Comparison of ENCODE assay signal across 10 cellular contexts in genomic region chr1:196558424-196558823, GRCh38. TPM values are rescaled to one million over a fixed set of nuclear protein-coding genes. Genes with fewer than 3 reads are reported as not detected.
A peak's percentile ranks its signal among the peaks of the same experiment; 100 is the strongest.
DNase-seq lines count a peak whose midpoint lies in the region; ATAC-seq, FAIRE-seq and TF ChIP-seq lines count a peak whose summit lies in the region.
"Had no signal": no experiment of that assay in that cellular context is flagged by ENCODE, and none has a peak within 500 bp of the region (broad histone marks: within the 10 kb centered on the region; RNA-seq: fewer than 3 reads in every experiment).

No MANE protein-coding gene starts in this region.

- BruUV-seq in Calu3 (replicated peaks; lab: Mats Ljungman, UMichigan) (no TSS peak), GM12878 (replicated peaks; lab: Mats Ljungman, UMichigan) (no TSS peak)

- H3K4me3 ChIP-seq in GM12878 (no peak overlapping the region), right lobe of liver (peak overlapping the region in 2 of 3 donors; percentile 17 to 29)
- H3K4me3 ChIP-seq in naive thymus-derived CD4-positive, alpha-beta T cell (ENCODE audit: low read length), result no peak overlapping the region

- TF ChIP-seq EP300 in GM12878 (IDR thresholded peaks at IDR 0.05; ENCODE audit: borderline replicate concordance in 1 of 2, control insufficient read depth in 1 of 2, low read depth in 2 of 2, low read length in 2 of 2), result no peak

- CTCF ChIA-PET in Calu3 (lab: Charles Lee) (interaction anchor here (0.5 to 1.0 kb wide), 4 partner anchors 26 to 719 kb away, joined by 3 to 4 read pairs (median 3); no protein-coding TSS in a partner anchor), GM12878 (lab: Yijun Ruan, JAX) (no interaction called here)
- CTCF ChIA-PET in naive thymus-derived CD4-positive, alpha-beta T cell (lab: Charles Lee), result no interaction called here
- CTCF ChIA-PET in activated CD4-positive, alpha-beta T cell treated with anti-CD3 and anti-CD28 coated beads, Interleukin-2, amount 10 ng/mL, durations not matched to agents 7 days and 5 days (lab: Charles Lee), result no interaction called here

- TF ChIP-seq RAD21 in GM12878 (IDR thresholded peaks at IDR 0.05; ENCODE audit: insufficient read depth, low read depth, low read length), result no peak

- H3K9me3 ChIP-seq in GM12878 (replicated peaks; ENCODE audit: control insufficient read depth, insufficient read depth, low read length), result no peaks in the 10 kb centered on the region
- H3K9me3 ChIP-seq in right lobe of liver, result peaks cover 0 to under 1% (median 0%) of the 10 kb centered on the region in 4 donors
- no peaks in the 10 kb centered on the region for H3K9me3 ChIP-seq in naive thymus-derived CD4-positive, alpha-beta T cell (ENCODE audit: control insufficient read depth in 2 of 3, low read length in 3 of 3)
- H3K9me3 ChIP-seq: neutrophil had no signal

- POLR2A ChIA-PET in GM12878 (lab: Charles Lee), result no interaction called here
- POLR2A ChIA-PET in naive thymus-derived CD4-positive, alpha-beta T cell (lab: Charles Lee), result no interaction called here
- POLR2A ChIA-PET in activated CD4-positive, alpha-beta T cell treated with anti-CD3 and anti-CD28 coated beads, Interleukin-2, amount 10 ng/mL, durations not matched to agents 7 days and 5 days (lab: Charles Lee), result no interaction called here

- DNase-seq in Calu3 (peak; percentile 7), GM12878 (ENCODE audit: low read depth, low spot score) (no peak), right lobe of liver (no peak), NCI-H524 treated with DMSO at 0.1 percent for 48 hours (lab: John Stamatoyannopoulos, UW) (no peak)
- no peak for DNase-seq in naive thymus-derived CD4-positive, alpha-beta T cell
- DNase-seq in activated CD4-positive, alpha-beta T cell treated with anti-CD3 and anti-CD28 coated beads, Interleukin-2, amount 10 ng/mL, durations not matched to agents 7 days and 5 days, result no peak
- DNase-seq: activated CD8-positive, alpha-beta T cell treated with anti-CD3 and anti-CD28 coated beads for 36 hours had no signal

- TF ChIP-seq POLR2A in GM12878 (IDR thresholded peaks at IDR 0.05; ENCODE audit: low read depth, low read length) (no peak), right lobe of liver (IDR thresholded peaks at IDR 0.05) (no peak)

- TF ChIP-seq CTCF in Calu3 (IDR thresholded peaks at IDR 0.05; ENCODE audit: unreplicated experiment), result no peak
- no peak for TF ChIP-seq CTCF in GM12878 (IDR thresholded peaks at IDR 0.05 in 2 of 3, conservative IDR thresholded peaks at IDR 0.05 in 1 of 3; ENCODE audit: control insufficient read depth in 2 of 3, extremely low read depth in 1 of 3, insufficient read depth in 1 of 3, low read depth in 3 of 3, low read length in 3 of 3)
- no peak for TF ChIP-seq CTCF in right lobe of liver (IDR thresholded peaks at IDR 0.05)

- in situ Hi-C loops in GM12878 (cut with MboI), result no loop called here

- ATAC-seq in HG03280 (IDR thresholded peaks at IDR 0.05; ENCODE audit: unreplicated experiment) (peak; percentile 73), GM12878 (no peak), right lobe of liver (peak; percentile 77 to 90 (median 88)), HG02884 (IDR thresholded peaks at IDR 0.05; ENCODE audit: unreplicated experiment) (no peak)
- ATAC-seq in naive thymus-derived CD4-positive, alpha-beta T cell, result no peak
- ATAC-seq: activated CD8-positive, alpha-beta T cell treated with anti-CD3 and anti-CD28 coated beads for 36 hours had no signal

- H3K27ac ChIP-seq in GM12878 (ENCODE audit: control insufficient read depth, insufficient read depth) (no peak overlapping the region), right lobe of liver (peak overlapping the region; percentile 1 to 68 (median 41))
- H3K27ac ChIP-seq in naive thymus-derived CD4-positive, alpha-beta T cell (ENCODE audit: low read depth, low read length), result no peak overlapping the region
- H3K27ac ChIP-seq: neutrophil had no signal

- 0% methylated on average over 2 of the region's 2 CpGs for WGBS in GM12878 (ENCODE audit: insufficient coverage, insufficient replicate concordance, low lambda C conversion rate, missing lambda C conversion rate)
- WGBS in right lobe of liver (ENCODE audit: insufficient coverage, low coverage, low lambda C conversion rate, missing lambda C conversion rate), result 11% methylated on average over 2 of the region's 2 CpGs

- H3K9ac ChIP-seq in GM12878 (ENCODE audit: control insufficient read depth, insufficient read depth, low read length), result no peak overlapping the region

- intact Hi-C loops in Calu3 (cut with micrococcal nuclease; ENCODE audit: unreplicated experiment) (no loop called here), GM12878 (cut with micrococcal nuclease; ENCODE audit: unreplicated experiment) (no loop called here), right lobe of liver (cut with DNase I) (no loop called here)
- intact Hi-C loops in naive thymus-derived CD4-positive, alpha-beta T cell (cut with micrococcal nuclease), result no loop called here

- no peak overlapping the region for H3K27ac Mint-ChIP-seq in Calu3 (ENCODE audit: unreplicated experiment)
- H3K27ac Mint-ChIP-seq in naive thymus-derived CD4-positive, alpha-beta T cell, result no peak overlapping the region
- H3K27ac Mint-ChIP-seq in activated CD4-positive, alpha-beta T cell treated with anti-CD3 and anti-CD28 coated beads, Interleukin-2, amount 10 ng/mL, durations not matched to agents 7 days and 5 days, result no peak overlapping the region
- H3K27ac Mint-ChIP-seq: activated CD8-positive, alpha-beta T cell treated with anti-CD3 and anti-CD28 coated beads for 36 hours had no signal

- H3K4me1 ChIP-seq in GM12878 (ENCODE audit: control insufficient read depth, insufficient read depth, low read length) (no peaks in the 10 kb centered on the region), right lobe of liver (peaks cover 0 to 14% (median 0%) of the 10 kb centered on the region in 4 donors)
- H3K4me1 ChIP-seq in naive thymus-derived CD4-positive, alpha-beta T cell (ENCODE audit: control insufficient read depth in 2 of 2, insufficient read depth in 2 of 2, low read length in 2 of 2), result no peaks in the 10 kb centered on the region

- peak overlapping the region; percentile 23; the same call in 1 of the 2 replicates for H2AFZ ChIP-seq in GM12878 (ENCODE audit: control insufficient read depth, low read depth, low read length)

- RAD21 ChIA-PET in GM12878 (lab: Charles Lee; ENCODE audit: unreplicated experiment), result no interaction called here

- no peaks in the 10 kb centered on the region for H3K27me3 Mint-ChIP-seq in Calu3 (ENCODE audit: unreplicated experiment)
- no peaks in the 10 kb centered on the region for H3K27me3 Mint-ChIP-seq in naive thymus-derived CD4-positive, alpha-beta T cell
- H3K27me3 Mint-ChIP-seq in activated CD4-positive, alpha-beta T cell treated with anti-CD3 and anti-CD28 coated beads, Interleukin-2, amount 10 ng/mL, durations not matched to agents 7 days and 5 days, result no peaks in the 10 kb centered on the region
- H3K27me3 Mint-ChIP-seq: activated CD8-positive, alpha-beta T cell treated with anti-CD3 and anti-CD28 coated beads for 36 hours had no signal

- H3K4me2 ChIP-seq in GM12878 (ENCODE audit: control insufficient read depth, insufficient read depth), result no peak overlapping the region

- no peaks in the 10 kb centered on the region for H3K4me1 Mint-ChIP-seq in Calu3 (ENCODE audit: low read depth, unreplicated experiment)
- H3K4me1 Mint-ChIP-seq in naive thymus-derived CD4-positive, alpha-beta T cell, result no peaks in the 10 kb centered on the region
- no peaks in the 10 kb centered on the region for H3K4me1 Mint-ChIP-seq in activated CD4-positive, alpha-beta T cell treated with anti-CD3 and anti-CD28 coated beads, Interleukin-2, amount 10 ng/mL, durations not matched to agents 7 days and 5 days

- no peaks in the 10 kb centered on the region for H3K36me3 ChIP-seq in GM12878 (ENCODE audit: control insufficient read depth in 2 of 2, insufficient read depth in 2 of 2, low read length in 1 of 2)
- no peaks in the 10 kb centered on the region for H3K36me3 ChIP-seq in right lobe of liver
- no peaks in the 10 kb centered on the region for H3K36me3 ChIP-seq in naive thymus-derived CD4-positive, alpha-beta T cell (ENCODE audit: control insufficient read depth in 2 of 3, insufficient read depth in 3 of 3, low read length in 3 of 3)
- H3K36me3 ChIP-seq: neutrophil had no signal

- H4K20me1 ChIP-seq in GM12878 (ENCODE audit: control insufficient read depth, insufficient read depth), result no peaks in the 10 kb centered on the region

- no peak for FAIRE-seq in GM12878 (lab: Jason Lieb, UNC)

- no peaks in the 10 kb centered on the region for H3K36me3 Mint-ChIP-seq in Calu3 (ENCODE audit: insufficient read depth, unreplicated experiment)
- no peaks in the 10 kb centered on the region for H3K36me3 Mint-ChIP-seq in naive thymus-derived CD4-positive, alpha-beta T cell
- no peaks in the 10 kb centered on the region for H3K36me3 Mint-ChIP-seq in activated CD4-positive, alpha-beta T cell treated with anti-CD3 and anti-CD28 coated beads, Interleukin-2, amount 10 ng/mL, durations not matched to agents 7 days and 5 days (ENCODE audit: low read depth)

- H3K27me3 ChIP-seq in GM12878 (replicated peaks in 1 of 2; ENCODE audit: control insufficient read depth in 2 of 2, insufficient read depth in 2 of 2, low read length in 1 of 2), result no peaks in the 10 kb centered on the region
- H3K27me3 ChIP-seq in right lobe of liver, result no peaks in the 10 kb centered on the region
- H3K27me3 ChIP-seq in naive thymus-derived CD4-positive, alpha-beta T cell (ENCODE audit: control insufficient read depth in 2 of 2, insufficient read depth in 2 of 2, low read length in 2 of 2), result no peaks in the 10 kb centered on the region
- H3K27me3 ChIP-seq: neutrophil had no signal

- H3K4me3 Mint-ChIP-seq in Calu3 (ENCODE audit: low read depth, unreplicated experiment), result peak overlapping the region; percentile 64
- no peak overlapping the region for H3K4me3 Mint-ChIP-seq in naive thymus-derived CD4-positive, alpha-beta T cell
- H3K4me3 Mint-ChIP-seq in activated CD4-positive, alpha-beta T cell treated with anti-CD3 and anti-CD28 coated beads, Interleukin-2, amount 10 ng/mL, durations not matched to agents 7 days and 5 days, result no peak overlapping the region
- H3K4me3 Mint-ChIP-seq: activated CD8-positive, alpha-beta T cell treated with anti-CD3 and anti-CD28 coated beads for 36 hours had no signal

- H3K9me3 Mint-ChIP-seq in Calu3 (ENCODE audit: low read depth, unreplicated experiment), result peaks cover 6% of the 10 kb centered on the region
- peaks cover 0 to 22% (median 6%) of the 10 kb centered on the region in 11 donors for H3K9me3 Mint-ChIP-seq in naive thymus-derived CD4-positive, alpha-beta T cell
- peaks cover 2% of the 10 kb centered on the region for H3K9me3 Mint-ChIP-seq in activated CD4-positive, alpha-beta T cell treated with anti-CD3 and anti-CD28 coated beads, Interleukin-2, amount 10 ng/mL, durations not matched to agents 7 days and 5 days

- SMC1A ChIA-PET in GM12878 (lab: Charles Lee; ENCODE audit: uncharacterized antibody, unreplicated experiment), result no interaction called here

- no peaks in the 10 kb centered on the region for H3K79me2 ChIP-seq in GM12878 (ENCODE audit: control insufficient read depth, insufficient read depth, low read length)

RNA-seq across cellular contexts. Expression of gene KCNT2, which starts 49.8 kb away (rescaled TPM):
- total RNA-seq in Calu3 (2022) (2.4 and 3.3 TPM in 2 replicates), GM12878 (2014; rRNA removed) (not detected in 2 replicates), GM12878 (2014; rRNA removed; fragmentation: Illumina TruSeq; extraction: Trizol) (not detected in 2 replicates), GM12878 (2021) (not detected in 2 replicates), right lobe of liver (1 to 10 TPM; 5.3 to 8.4 (median 7.5) TPM)
- total RNA-seq in GM12878 (2013; cell fraction: nucleolus; rRNA removed), result not detected in 2 replicates
- polyA plus RNA-seq in GM12878 (2011; ENCODE audit: low read depth), result not detected
- polyA plus RNA-seq in GM12878 (2011; rRNA removed) (not detected in 2 replicates), GM12878 (2014; fragmentation: Illumina TruSeq; extraction: Trizol) (not detected in 2 replicates), GM12878 (2014; fragmentation: Nextera tagmentation; extraction: Ambion mirVana) (not detected), GM12878 (2014; rRNA removed) (not detected in 2 replicates), GM12878 (2016; fragmentation: Nextera tagmentation; extraction: Ambion mirVana) (not detected)
- not detected in 2 replicates for polyA plus RNA-seq in GM12878 (2011; cell fraction: cytosol; rRNA removed)
- not detected in 2 replicates for polyA plus RNA-seq in GM12878 (2011; cell fraction: nucleus; rRNA removed)
- polyA plus RNA-seq in GM12878 (2012), result not detected in 2 replicates
- polyA minus RNA-seq in GM12878 (2011; rRNA and poly(A)+ RNA removed), result not detected in 2 replicates
- polyA minus RNA-seq in GM12878 (2011; cell fraction: cytosol; rRNA and poly(A)+ RNA removed), result not detected in 2 replicates
- polyA minus RNA-seq in GM12878 (2011; cell fraction: nucleus; rRNA and poly(A)+ RNA removed), result not detected in 2 replicates
- not detected for total RNA-seq in naive thymus-derived CD4-positive, alpha-beta T cell
- polyA plus RNA-seq in naive thymus-derived CD4-positive, alpha-beta T cell, result not detected
- total RNA-seq in activated CD4-positive, alpha-beta T cell treated with anti-CD3 and anti-CD28 coated beads, Interleukin-2, amount 10 ng/mL, durations not matched to agents 7 days and 5 days, result not detected
- total RNA-seq: activated CD8-positive, alpha-beta T cell treated with anti-CD3 and anti-CD28 coated beads for 36 hours had no signal

Comparison
In these comparisons a context has a peak if more than half of its experiments do, and no peak if none do; other contexts are left out.
1. ATAC-seq: peak in HG03280 (single experiment) and right lobe of liver (4 of 4); none in GM12878 (single experiment), naive thymus-derived CD4-positive, alpha-beta T cell (single experiment) and HG02884 (single experiment).
2. H3K27ac ChIP-seq: peak in right lobe of liver (3 of 3); none in GM12878 (single experiment) and naive thymus-derived CD4-positive, alpha-beta T cell (single experiment).
3. H3K4me3 ChIP-seq: peak in right lobe of liver (2 of 3); none in GM12878 (single experiment) and naive thymus-derived CD4-positive, alpha-beta T cell (single experiment).